8 cellular contexts compared by ENCODE assay signal in the genomic region with DNA sequence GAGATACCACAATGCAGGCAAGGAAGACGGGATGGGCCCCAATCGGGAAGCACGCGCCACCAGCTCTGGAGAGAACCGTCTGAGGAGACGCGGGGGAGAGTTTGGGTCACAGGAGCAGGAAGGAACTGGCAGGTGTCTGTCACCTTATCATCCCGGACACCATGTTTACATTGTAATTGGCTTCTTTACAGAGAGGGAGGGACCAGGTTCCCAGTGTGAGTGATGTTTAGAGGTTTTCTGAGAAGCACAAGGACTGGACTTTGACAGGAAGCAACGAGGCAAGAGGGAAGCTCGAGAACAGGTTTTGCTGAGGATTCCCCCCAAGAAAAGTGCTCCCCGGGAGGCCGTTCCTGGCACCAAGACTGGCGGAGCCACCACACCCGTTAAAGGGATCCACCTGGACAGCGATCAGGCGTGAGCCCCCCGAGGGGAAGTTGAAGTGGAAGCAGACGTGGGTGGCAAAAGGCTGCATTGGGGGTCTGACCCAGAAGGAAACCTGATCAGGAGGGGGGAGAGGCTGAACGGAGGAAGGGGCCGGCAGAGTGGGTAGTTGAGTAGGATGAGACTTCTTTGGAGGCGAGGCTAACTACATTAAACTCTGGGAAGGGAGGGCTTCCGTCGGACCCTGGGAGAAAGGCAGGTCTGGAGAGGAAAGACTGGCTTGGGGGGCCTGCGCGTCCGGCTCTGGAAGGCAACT. TPM values are rescaled to one million over a fixed set of nuclear protein-coding genes. Genes with fewer than 3 reads are reported as not detected.
DNase-seq lines count a peak whose midpoint lies in the region; ATAC-seq, FAIRE-seq and TF ChIP-seq lines count a peak whose summit lies in the region.

No MANE protein-coding gene starts in this region.

- H3K9me1 ChIP-seq in keratinocyte (ENCODE audit: control insufficient read depth, extremely low read depth, insufficient read depth, low read length): no peaks in the 10 kb centered on the region

- peaks cover 54% of the 10 kb centered on the region for H3K79me2 ChIP-seq in keratinocyte (ENCODE audit: control insufficient read depth, insufficient read depth, low read length)

- DNase-seq in DMS 273 (lab: John Stamatoyannopoulos, UW; ENCODE audit: unreplicated experiment) (peak; percentile 77), LNCaP clone FGC (ENCODE audit: low read depth) (peak; percentile 89), T-helper 9 cell (peak; percentile 45), caudate nucleus (lab: John Stamatoyannopoulos, UW) (peak in 27 of 61 donors; percentile 3 to 60 (median 38)), keratinocyte (ENCODE audit: low read depth, low spot score) (no peak), spleen (peak; percentile 85), D721Med (ENCODE audit: insufficient read length, low spot score) (no peak)

- H3K27me3 ChIP-seq in keratinocyte (ENCODE audit: control insufficient read depth, extremely low read depth, insufficient read depth, low read length) (no peaks in the 10 kb centered on the region), spleen (replicated peaks in 1 of 7) (no peaks in the 10 kb centered on the region)

- H3K9ac ChIP-seq in keratinocyte (ENCODE audit: control insufficient read depth, extremely low read depth, insufficient read depth, low read length): peak overlapping the region; percentile 94

- H3K4me1 ChIP-seq in keratinocyte (ENCODE audit: control insufficient read depth, extremely low read depth, insufficient read depth, low read length) (peaks cover 30% of the 10 kb centered on the region), spleen (peaks cover 44 to 74% (median 66%) of the 10 kb centered on the region in 6 donors)

- H3K4me3 ChIP-seq in LNCaP clone FGC (ENCODE audit: low read depth, low read length) (peak overlapping the region; percentile 85), keratinocyte (ENCODE audit: control insufficient read depth in 2 of 3, extremely low read depth in 1 of 3, insufficient read depth in 2 of 3, low read depth in 1 of 3, low read length in 3 of 3) (peak overlapping the region; percentile 71 to 85 (median 82)), spleen (peak overlapping the region; percentile 66 to 92 (median 80))

- H3K9me3 ChIP-seq in keratinocyte (ENCODE audit: control insufficient read depth, low read depth, low read length) (no peaks in the 10 kb centered on the region), spleen (no peaks in the 10 kb centered on the region)

- TF ChIP-seq POLR2A in spleen (IDR thresholded peaks at IDR 0.05): no peak

- H3K4me2 ChIP-seq in keratinocyte (ENCODE audit: control insufficient read depth, extremely low read depth, insufficient read depth, low read depth, low read length): peak overlapping the region; percentile 74

- WGBS in spleen, 5 donors: 0 to 1% (median 0%) methylated on average over 24 to 26 of the region's 26 CpGs

- TF ChIP-seq CTCF in LNCaP clone FGC (IDR thresholded peaks at IDR 0.05; ENCODE audit: control insufficient read depth, extremely low read depth, insufficient read depth) (no peak), keratinocyte (optimal IDR thresholded peaks at IDR 0.05 in 1 of 3, IDR thresholded peaks at IDR 0.05 in 1 of 3, conservative IDR thresholded peaks at IDR 0.05 in 1 of 3; ENCODE audit: extremely low read depth in 1 of 3, insufficient read depth in 2 of 3, low read length in 3 of 3) (no peak), spleen (IDR thresholded peaks at IDR 0.05 in 8 of 11, conservative IDR thresholded peaks at IDR 0.05 in 3 of 11) (no peak), D721Med (IDR thresholded peaks at IDR 0.05; ENCODE audit: insufficient read depth, missing control alignments) (no peak)

- no peaks in the 10 kb centered on the region for H3K36me3 ChIP-seq in keratinocyte (ENCODE audit: control insufficient read depth in 2 of 2, extremely low read depth in 1 of 2, insufficient read depth in 2 of 2, low read length in 2 of 2)
- no peaks in the 10 kb centered on the region for H3K36me3 ChIP-seq in spleen

- intact Hi-C loops in spleen (cut with DNase I; ENCODE audit: low total_unique reads): no loop called here

- ATAC-seq in GM21390 (IDR thresholded peaks at IDR 0.05; ENCODE audit: unreplicated experiment): peak; percentile 39

- H2AFZ ChIP-seq in keratinocyte (ENCODE audit: control insufficient read depth, low read length): peak overlapping the region; percentile 48

- FAIRE-seq in keratinocyte (lab: Jason Lieb, UNC): peak; percentile 77
- no peak for FAIRE-seq in D721Med (lab: Jason Lieb, UNC)

- no peaks in the 10 kb centered on the region for H4K20me1 ChIP-seq in keratinocyte (ENCODE audit: control insufficient read depth, extremely low read depth, insufficient read depth, low read length)

- dilution Hi-C loops in keratinocyte (cut with MboI; ENCODE audit: extremely low pct_ligation_motif_present, low sequenced_read_pairs): no loop called here

- peak overlapping the region; percentile 84 for H3K27ac ChIP-seq in caudate nucleus (ENCODE audit: low read depth, low read length)
- H3K27ac ChIP-seq in keratinocyte (ENCODE audit: control insufficient read depth, insufficient read depth, low read length): peak overlapping the region; percentile 83
- H3K27ac ChIP-seq in spleen: peak overlapping the region; percentile 82 to 99 (median 95)

RNA-seq across cellular contexts. Expression of a gene that starts 0.9 kb away (rescaled TPM):
- polyA plus RNA-seq in keratinocyte (19.4 to 35.3 TPM (median 33.2 TPM) in 3 replicates), spleen (10 to 100 TPM; 24.2 to 31.3 (median 26.3) TPM)
- 19.7 TPM for polyA plus RNA-seq in keratinocyte (2011; ENCODE audit: low read depth)
- 18.5 and 34.7 TPM in 2 replicates for polyA plus RNA-seq in keratinocyte (2011; cell fraction: cytosol; rRNA removed)
- polyA plus RNA-seq in keratinocyte (2011; cell fraction: nucleus; rRNA removed): 21.6 and 29.4 TPM in 2 replicates
- polyA plus RNA-seq in keratinocyte (2012; ENCODE audit: low replicate concordance): 20.2 and 20.4 TPM in 2 replicates
- 9.4 to 59.2 TPM (median 30.4 TPM) in 3 replicates for polyA minus RNA-seq in keratinocyte
- 37.0 TPM for polyA minus RNA-seq in keratinocyte (2011; cell fraction: cytosol; rRNA and poly(A)+ RNA removed)
- polyA minus RNA-seq in keratinocyte (2011; cell fraction: nucleus; rRNA and poly(A)+ RNA removed): 20.6 and 38.0 TPM in 2 replicates
- total RNA-seq in spleen: 100 to 1,000 TPM in 6 of 7 donors, 10 to 100 TPM in 1; 94.4 to 142 (median 132) TPM

Comparison
In these comparisons a context has a peak if more than half of its experiments do, and no peak if none do; other contexts are left out.
1. DNase-seq: peak in DMS 273 (single experiment), LNCaP clone FGC (single experiment), T-helper 9 cell (single experiment) and spleen (single experiment); none in keratinocyte (single experiment) and D721Med (single experiment).
2. Peak in every context shown above with its lines, with median percentiles within 50 percentile points of each other: H3K4me3 ChIP-seq and H3K27ac ChIP-seq.